1 cellular context compared by ENCODE assay signal in the genomic region with DNA sequence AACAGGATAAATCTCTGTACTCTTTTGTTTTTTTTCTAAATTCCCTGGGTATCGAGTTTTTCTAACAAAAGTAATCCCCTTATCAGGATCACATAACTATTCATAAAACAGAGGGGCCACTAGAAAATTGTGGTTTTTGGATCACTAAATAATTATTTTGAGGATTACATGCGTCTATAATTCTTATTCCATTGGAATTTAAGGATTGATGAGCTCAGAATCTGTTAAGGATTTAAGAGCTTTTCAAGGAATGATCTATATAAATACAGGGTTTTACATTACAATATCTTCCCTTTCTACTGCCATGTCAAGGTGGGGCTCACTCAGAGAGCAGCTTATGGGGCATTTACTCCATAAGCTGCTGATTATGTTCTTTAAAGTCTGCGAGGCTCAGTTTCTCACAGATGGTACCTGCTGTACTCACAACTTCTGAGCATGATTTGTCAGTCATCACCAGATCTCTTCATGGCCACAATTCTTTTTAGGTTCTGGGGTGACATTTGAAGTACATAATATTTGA.
TF ChIP-seq lines count a peak whose summit lies in the region.

No MANE protein-coding gene starts in this region.

TF ChIP-seq in GM23338, 12 proteins besides CTCF, POLR2A, EP300 and RAD21 (continued from another document):
- TF ChIP-seq, protein P1, sequence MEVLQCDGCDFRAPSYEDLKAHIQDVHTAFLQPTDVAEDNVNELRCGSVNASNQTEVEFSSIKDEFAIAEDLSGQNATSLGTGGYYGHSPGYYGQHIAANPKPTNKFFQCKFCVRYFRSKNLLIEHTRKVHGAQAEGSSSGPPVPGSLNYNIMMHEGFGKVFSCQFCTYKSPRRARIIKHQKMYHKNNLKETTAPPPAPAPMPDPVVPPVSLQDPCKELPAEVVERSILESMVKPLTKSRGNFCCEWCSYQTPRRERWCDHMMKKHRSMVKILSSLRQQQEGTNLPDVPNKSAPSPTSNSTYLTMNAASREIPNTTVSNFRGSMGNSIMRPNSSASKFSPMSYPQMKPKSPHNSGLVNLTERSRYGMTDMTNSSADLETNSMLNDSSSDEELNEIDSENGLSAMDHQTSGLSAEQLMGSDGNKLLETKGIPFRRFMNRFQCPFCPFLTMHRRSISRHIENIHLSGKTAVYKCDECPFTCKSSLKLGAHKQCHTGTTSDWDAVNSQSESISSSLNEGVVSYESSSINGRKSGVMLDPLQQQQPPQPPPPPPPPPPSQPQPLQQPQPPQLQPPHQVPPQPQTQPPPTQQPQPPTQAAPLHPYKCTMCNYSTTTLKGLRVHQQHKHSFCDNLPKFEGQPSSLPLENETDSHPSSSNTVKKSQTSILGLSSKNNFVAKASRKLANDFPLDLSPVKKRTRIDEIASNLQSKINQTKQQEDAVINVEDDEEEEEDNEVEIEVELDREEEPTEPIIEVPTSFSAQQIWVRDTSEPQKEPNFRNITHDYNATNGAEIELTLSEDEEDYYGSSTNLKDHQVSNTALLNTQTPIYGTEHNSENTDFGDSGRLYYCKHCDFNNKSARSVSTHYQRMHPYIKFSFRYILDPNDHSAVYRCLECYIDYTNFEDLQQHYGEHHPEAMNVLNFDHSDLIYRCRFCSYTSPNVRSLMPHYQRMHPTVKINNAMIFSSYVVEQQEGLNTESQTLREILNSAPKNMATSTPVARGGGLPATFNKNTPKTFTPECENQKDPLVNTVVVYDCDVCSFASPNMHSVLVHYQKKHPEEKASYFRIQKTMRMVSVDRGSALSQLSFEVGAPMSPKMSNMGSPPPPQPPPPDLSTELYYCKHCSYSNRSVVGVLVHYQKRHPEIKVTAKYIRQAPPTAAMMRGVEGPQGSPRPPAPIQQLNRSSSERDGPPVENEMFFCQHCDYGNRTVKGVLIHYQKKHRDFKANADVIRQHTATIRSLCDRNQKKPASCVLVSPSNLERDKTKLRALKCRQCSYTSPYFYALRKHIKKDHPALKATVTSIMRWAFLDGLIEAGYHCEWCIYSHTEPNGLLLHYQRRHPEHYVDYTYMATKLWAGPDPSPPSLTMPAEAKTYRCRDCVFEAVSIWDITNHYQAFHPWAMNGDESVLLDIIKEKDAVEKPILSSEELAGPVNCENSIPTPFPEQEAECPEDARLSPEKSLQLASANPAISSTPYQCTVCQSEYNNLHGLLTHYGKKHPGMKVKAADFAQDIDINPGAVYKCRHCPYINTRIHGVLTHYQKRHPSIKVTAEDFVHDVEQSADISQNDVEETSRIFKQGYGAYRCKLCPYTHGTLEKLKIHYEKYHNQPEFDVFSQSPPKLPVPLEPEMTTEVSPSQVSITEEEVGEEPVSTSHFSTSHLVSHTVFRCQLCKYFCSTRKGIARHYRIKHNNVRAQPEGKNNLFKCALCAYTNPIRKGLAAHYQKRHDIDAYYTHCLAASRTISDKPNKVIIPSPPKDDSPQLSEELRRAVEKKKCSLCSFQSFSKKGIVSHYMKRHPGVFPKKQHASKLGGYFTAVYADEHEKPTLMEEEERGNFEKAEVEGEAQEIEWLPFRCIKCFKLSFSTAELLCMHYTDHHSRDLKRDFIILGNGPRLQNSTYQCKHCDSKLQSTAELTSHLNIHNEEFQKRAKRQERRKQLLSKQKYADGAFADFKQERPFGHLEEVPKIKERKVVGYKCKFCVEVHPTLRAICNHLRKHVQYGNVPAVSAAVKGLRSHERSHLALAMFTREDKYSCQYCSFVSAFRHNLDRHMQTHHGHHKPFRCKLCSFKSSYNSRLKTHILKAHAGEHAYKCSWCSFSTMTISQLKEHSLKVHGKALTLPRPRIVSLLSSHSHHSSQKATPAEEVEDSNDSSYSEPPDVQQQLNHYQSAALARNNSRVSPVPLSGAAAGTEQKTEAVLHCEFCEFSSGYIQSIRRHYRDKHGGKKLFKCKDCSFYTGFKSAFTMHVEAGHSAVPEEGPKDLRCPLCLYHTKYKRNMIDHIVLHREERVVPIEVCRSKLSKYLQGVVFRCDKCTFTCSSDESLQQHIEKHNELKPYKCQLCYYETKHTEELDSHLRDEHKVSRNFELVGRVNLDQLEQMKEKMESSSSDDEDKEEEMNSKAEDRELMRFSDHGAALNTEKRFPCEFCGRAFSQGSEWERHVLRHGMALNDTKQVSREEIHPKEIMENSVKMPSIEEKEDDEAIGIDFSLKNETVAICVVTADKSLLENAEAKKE (CRISPR knock-in tag; IDR thresholded peaks at IDR 0.05), result no peak
- TF ChIP-seq POLR2AphosphoS5 (IDR thresholded peaks at IDR 0.05; ENCODE audit: low read depth) (no peak), EZH2phosphoT487 (IDR thresholded peaks at IDR 0.05; ENCODE audit: unreplicated experiment) (no peak), ZNF331 (CRISPR knock-in tag; IDR thresholded peaks at IDR 0.05; ENCODE audit: low read depth) (no peak), ZNF114 (CRISPR knock-in tag; IDR thresholded peaks at IDR 0.05) (no peak)
